Comparison of ENCODE assay signal across 8 cellular contexts in the genomic region with DNA sequence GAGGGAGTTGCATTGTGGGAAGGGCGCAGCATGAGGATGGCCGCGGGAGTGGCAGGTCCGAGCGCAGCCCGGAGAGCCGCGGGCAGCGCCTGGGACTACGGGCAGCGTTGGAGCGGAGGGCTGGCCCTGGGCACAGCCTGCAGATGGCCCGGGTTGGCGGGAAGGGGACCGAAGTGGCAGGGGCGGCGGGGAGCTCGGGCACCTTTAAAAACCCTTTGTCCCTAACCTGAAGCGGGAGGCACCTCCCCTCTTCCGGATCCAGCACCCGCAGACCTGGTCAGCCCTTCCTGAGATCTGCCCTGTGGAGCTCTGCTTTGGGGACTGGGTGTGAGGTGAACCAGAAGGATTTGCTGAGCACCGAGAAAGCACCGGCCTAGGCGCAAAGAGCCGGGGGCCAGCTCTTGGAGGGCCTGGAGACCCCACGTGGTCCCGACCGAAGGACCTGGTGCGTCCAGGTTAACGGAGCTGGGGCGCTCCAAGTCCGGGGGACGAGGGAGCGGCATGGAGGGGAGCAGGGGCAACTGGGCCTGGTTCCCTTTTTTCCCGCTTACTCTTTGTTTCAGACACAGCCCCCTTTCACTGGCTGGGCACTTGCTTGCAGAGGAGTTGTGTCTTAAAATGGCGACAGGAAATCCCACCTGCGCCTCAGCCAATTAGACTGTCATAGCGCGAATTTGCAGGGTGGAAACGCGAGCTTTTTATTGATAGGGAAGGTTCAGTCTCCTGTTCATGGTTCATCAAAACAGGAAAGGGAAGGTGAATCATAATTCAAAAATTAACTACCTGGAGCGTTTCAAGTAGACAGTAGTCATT. TPM values are rescaled to one million over a fixed set of nuclear protein-coding genes. Genes with fewer than 3 reads are reported as not detected.
DNase-seq lines count a peak whose midpoint lies in the region; ATAC-seq, FAIRE-seq and TF ChIP-seq lines count a peak whose summit lies in the region.

No MANE protein-coding gene starts in this region.

- no peak for FAIRE-seq in H54 (lab: Jason Lieb, UNC)

- peak overlapping the region; percentile 96 for H3K4me3 ChIP-seq in iPS-18a (ENCODE audit: low read length)

- no peaks in the 10 kb centered on the region for H3K9me3 Mint-ChIP-seq in activated naive CD8-positive, alpha-beta T cell treated with anti-CD3 and anti-CD28 coated beads, Interleukin-2, amount 10 ng/mL, durations not matched to agents 7 days and 5 days

- H3K27ac Mint-ChIP-seq in activated naive CD8-positive, alpha-beta T cell treated with anti-CD3 and anti-CD28 coated beads, Interleukin-2, amount 10 ng/mL, durations not matched to agents 7 days and 5 days, result no peak overlapping the region

- H3K4me3 Mint-ChIP-seq in activated naive CD8-positive, alpha-beta T cell treated with anti-CD3 and anti-CD28 coated beads, Interleukin-2, amount 10 ng/mL, durations not matched to agents 7 days and 5 days, result no peak overlapping the region

- H3K27me3 Mint-ChIP-seq in activated naive CD8-positive, alpha-beta T cell treated with anti-CD3 and anti-CD28 coated beads, Interleukin-2, amount 10 ng/mL, durations not matched to agents 7 days and 5 days, result no peaks in the 10 kb centered on the region

- peak overlapping the region; percentile 99 for H3K9ac ChIP-seq in iPS-18a (ENCODE audit: low read length)

- no peak for TF ChIP-seq POLR2A in H54 (IDR thresholded peaks at IDR 0.05; ENCODE audit: low read depth, low read length)

- H3K27ac ChIP-seq in iPS-18a (ENCODE audit: low read length), result peak overlapping the region; percentile 94

- ATAC-seq in HG03045 (IDR thresholded peaks at IDR 0.05; ENCODE audit: unreplicated experiment), result peak; percentile 9
- ATAC-seq in activated naive CD8-positive, alpha-beta T cell treated with anti-CD3 and anti-CD28 coated beads, Interleukin-2, amount 10 ng/mL, durations not matched to agents 7 days and 5 days (ENCODE audit: low read depth), result peak; percentile 23

- POLR2A ChIA-PET in activated naive CD8-positive, alpha-beta T cell treated with anti-CD3 and anti-CD28 coated beads, Interleukin-2, amount 10 ng/mL, durations not matched to agents 7 days and 5 days (lab: Charles Lee), result interaction anchor here (0.6 to 4.1 kb wide), 43 partner anchors 8 to 1953 kb away, joined by 3 to 198 read pairs (median 4); a partner anchor contains a TSS

- DNase-seq in NCI-H2081 (lab: John Stamatoyannopoulos, UW), result peak; percentile 38 to 57
- DNase-seq in NCI-H2081 treated with DMSO at 0.1 percent for 48 hours (lab: John Stamatoyannopoulos, UW), result no peak
- DNase-seq in SHP77 treated with DMSO at 0.1 percent for 48 hours (lab: John Stamatoyannopoulos, UW), result peak; percentile 55
- DNase-seq in activated naive CD8-positive, alpha-beta T cell treated with anti-CD3 and anti-CD28 coated beads, Interleukin-2, amount 10 ng/mL, durations not matched to agents 7 days and 5 days, result peak; percentile 76
- DNase-seq in stimulated activated CD4-positive, alpha-beta T cell treated with anti-CD3 and anti-CD28 coated beads, Interleukin-15, amount 100 ng/mL, for 48 hours (ENCODE audit: low read depth in 2 of 2), result peak; percentile 69 to 73
- no peak for DNase-seq in H54 (ENCODE audit: insufficient read length, low spot score)

- peaks cover 11% of the 10 kb centered on the region for H3K4me1 Mint-ChIP-seq in activated naive CD8-positive, alpha-beta T cell treated with anti-CD3 and anti-CD28 coated beads, Interleukin-2, amount 10 ng/mL, durations not matched to agents 7 days and 5 days

- H3K9me3 ChIP-seq in iPS-18a (ENCODE audit: control insufficient read depth, low read depth, low read length), result no peaks in the 10 kb centered on the region

- H3K27me3 ChIP-seq in iPS-18a (ENCODE audit: control insufficient read depth, insufficient read depth, low read length), result no peaks in the 10 kb centered on the region

- no peaks in the 10 kb centered on the region for H3K36me3 ChIP-seq in iPS-18a (ENCODE audit: control insufficient read depth, low read depth, low read length)

- H3K36me3 Mint-ChIP-seq in activated naive CD8-positive, alpha-beta T cell treated with anti-CD3 and anti-CD28 coated beads, Interleukin-2, amount 10 ng/mL, durations not matched to agents 7 days and 5 days, result peaks cover 21% of the 10 kb centered on the region

- peaks cover 29% of the 10 kb centered on the region for H3K4me1 ChIP-seq in iPS-18a (ENCODE audit: control insufficient read depth, low read depth, low read length)

RNA-seq across cellular contexts. Expression of a gene that starts 0.8 kb away (rescaled TPM):
- total RNA-seq in activated naive CD8-positive, alpha-beta T cell treated with anti-CD3 and anti-CD28 coated beads, Interleukin-2, amount 10 ng/mL, durations not matched to agents 7 days and 5 days, result 100 to 1,000 TPM; 194 to 207 TPM

Comparison
In these comparisons a context has a peak if more than half of its experiments do, and no peak if none do; other contexts are left out.
1. DNase-seq: peak in NCI-H2081 (2 of 2), SHP77 treated with DMSO at 0.1 percent for 48 hours (single experiment), activated naive CD8-positive, alpha-beta T cell treated with anti-CD3 and anti-CD28 coated beads, Interleukin-2, amount 10 ng/mL, durations not matched to agents 7 days and 5 days (single experiment) and stimulated activated CD4-positive, alpha-beta T cell treated with anti-CD3 and anti-CD28 coated beads, Interleukin-15, amount 100 ng/mL, for 48 hours (2 of 2); none in NCI-H2081 treated with DMSO at 0.1 percent for 48 hours (single experiment) and H54 (single experiment).